ENCODE assay signal across 18 cellular contexts in genomic region chr16:50669741-50670140, GRCh38. TPM values are rescaled to one million over a fixed set of nuclear protein-coding genes. Genes with fewer than 3 reads are reported as not detected.
DNase-seq lines count a peak whose midpoint lies in the region; ATAC-seq, FAIRE-seq and TF ChIP-seq lines count a peak whose summit lies in the region.
"Had no signal": no experiment of that assay in that cellular context is flagged by ENCODE, and none has a peak within 500 bp of the region (broad histone marks: within the 10 kb centered on the region; RNA-seq: fewer than 3 reads in every experiment).

No MANE protein-coding gene starts in this region.

- intact Hi-C loops in naive thymus-derived CD4-positive, alpha-beta T cell (cut with micrococcal nuclease) = no loop called here

- H3K4me1 ChIP-seq in naive thymus-derived CD4-positive, alpha-beta T cell (ENCODE audit: control insufficient read depth in 2 of 2, insufficient read depth in 2 of 2, low read length in 2 of 2) = peaks cover 15 to 17% of the 10 kb centered on the region in 2 donors
- H3K4me1 ChIP-seq: A549 had no signal

- CTCF ChIA-PET in naive thymus-derived CD4-positive, alpha-beta T cell (lab: Charles Lee) = interaction anchor here (0.6 to 15.0 kb wide), 6 partner anchors 9 to 602 kb away, joined by 3 to 225 read pairs (median 8); partner anchors contain the start of genes CYLD and SNX20

- peaks cover 5 to 24% (median 9%) of the 10 kb centered on the region in 3 experiments for H3K9me3 ChIP-seq in naive thymus-derived CD4-positive, alpha-beta T cell (ENCODE audit: control insufficient read depth in 2 of 3, low read length in 3 of 3)

- no peak overlapping the region for H3K4me3 Mint-ChIP-seq in activated T-cell treated with anti-CD3 and anti-CD28 coated beads, Interleukin-2, amount 50 U/mL, for 24 hours
- no peak overlapping the region for H3K4me3 Mint-ChIP-seq in chondrocyte (ENCODE audit: unreplicated experiment)
- no peak overlapping the region for H3K4me3 Mint-ChIP-seq in naive thymus-derived CD4-positive, alpha-beta T cell
- no peak overlapping the region for H3K4me3 Mint-ChIP-seq in stimulated activated effector memory CD8-positive, alpha-beta T cell treated with anti-CD3 and anti-CD28 coated beads, Interleukin-12 subunit alpha, Interleukin-12 subunit beta, amount 100 ng/mL, for 72 hours
- H3K4me3 Mint-ChIP-seq: CD4-positive, alpha-beta memory T cell; GM23338 had no signal

- POLR2A ChIA-PET in naive thymus-derived CD4-positive, alpha-beta T cell (lab: Charles Lee) = interaction anchor here (0.6 to 5.1 kb wide), 4 partner anchors 7 to 120 kb away, joined by 4 to 42 read pairs (median 14); partner anchors contain the start of gene SNX20

- H3K9me3 Mint-ChIP-seq in activated T-cell treated with anti-CD3 and anti-CD28 coated beads, Interleukin-2, amount 50 U/mL, for 24 hours = peaks cover 19% of the 10 kb centered on the region
- peaks cover 12% of the 10 kb centered on the region for H3K9me3 Mint-ChIP-seq in chondrocyte (ENCODE audit: low read depth)
- H3K9me3 Mint-ChIP-seq in naive thymus-derived CD4-positive, alpha-beta T cell = peaks cover 0 to 25% (median 16%) of the 10 kb centered on the region in 11 donors
- peaks cover 11% of the 10 kb centered on the region for H3K9me3 Mint-ChIP-seq in stimulated activated effector memory CD8-positive, alpha-beta T cell treated with anti-CD3 and anti-CD28 coated beads, Interleukin-12 subunit alpha, Interleukin-12 subunit beta, amount 100 ng/mL, for 72 hours

- peaks cover 48% of the 10 kb centered on the region for H3K4me1 Mint-ChIP-seq in activated T-cell treated with anti-CD3 and anti-CD28 coated beads, Interleukin-2, amount 50 U/mL, for 24 hours (ENCODE audit: low read depth)
- H3K4me1 Mint-ChIP-seq in chondrocyte (ENCODE audit: low read depth) = peaks cover 9% of the 10 kb centered on the region
- peaks cover 31 to 51% (median 47%) of the 10 kb centered on the region in 7 donors for H3K4me1 Mint-ChIP-seq in naive thymus-derived CD4-positive, alpha-beta T cell
- H3K4me1 Mint-ChIP-seq in stimulated activated effector memory CD8-positive, alpha-beta T cell treated with anti-CD3 and anti-CD28 coated beads, Interleukin-12 subunit alpha, Interleukin-12 subunit beta, amount 100 ng/mL, for 72 hours = peaks cover 38% of the 10 kb centered on the region

- H3K27ac Mint-ChIP-seq in activated T-cell treated with anti-CD3 and anti-CD28 coated beads, Interleukin-2, amount 50 U/mL, for 24 hours = peak overlapping the region; percentile 22
- no peak overlapping the region for H3K27ac Mint-ChIP-seq in chondrocyte (ENCODE audit: unreplicated experiment)
- peak overlapping the region in 6 of 9 donors; percentile 48 to 93 (median 85) for H3K27ac Mint-ChIP-seq in naive thymus-derived CD4-positive, alpha-beta T cell
- peak overlapping the region; percentile 10 for H3K27ac Mint-ChIP-seq in stimulated activated effector memory CD8-positive, alpha-beta T cell treated with anti-CD3 and anti-CD28 coated beads, Interleukin-12 subunit alpha, Interleukin-12 subunit beta, amount 100 ng/mL, for 72 hours
- H3K27ac Mint-ChIP-seq: GM23338 had no signal

- peaks cover 12 to 49% (median 21%) of the 10 kb centered on the region in 3 experiments for H3K36me3 ChIP-seq in naive thymus-derived CD4-positive, alpha-beta T cell (ENCODE audit: control insufficient read depth in 2 of 3, insufficient read depth in 3 of 3, low read length in 3 of 3)

- no peaks in the 10 kb centered on the region for H3K27me3 Mint-ChIP-seq in activated T-cell treated with anti-CD3 and anti-CD28 coated beads, Interleukin-2, amount 50 U/mL, for 24 hours
- no peaks in the 10 kb centered on the region for H3K27me3 Mint-ChIP-seq in chondrocyte (ENCODE audit: low read depth)
- H3K27me3 Mint-ChIP-seq in naive thymus-derived CD4-positive, alpha-beta T cell = no peaks in the 10 kb centered on the region
- H3K27me3 Mint-ChIP-seq: CD4-positive, alpha-beta memory T cell had no signal

- H3K4me3 ChIP-seq in naive thymus-derived CD4-positive, alpha-beta T cell (ENCODE audit: low read length) = no peak overlapping the region
- H3K4me3 ChIP-seq: A549, GM23338 had no signal

- no peak for FAIRE-seq in frontal cortex (lab: Jason Lieb, UNC)
- FAIRE-seq: A549, H54 had no signal

- no peak for ATAC-seq in naive thymus-derived CD4-positive, alpha-beta T cell
- no peak for ATAC-seq in stimulated activated effector memory CD8-positive, alpha-beta T cell treated with anti-CD3 and anti-CD28 coated beads, Interleukin-12 subunit alpha, Interleukin-12 subunit beta, amount 100 ng/mL, for 72 hours
- no peak for ATAC-seq in HG03039 (IDR thresholded peaks at IDR 0.05; ENCODE audit: unreplicated experiment)
- ATAC-seq in activated CD4-positive, CD25-positive, alpha-beta regulatory T cell treated with anti-CD3 and anti-CD28 coated beads, Interleukin-2, amount 50 U/mL, for 24 hours = no peak
- ATAC-seq: A549, GM23338 had no signal

- H3K27me3 ChIP-seq in naive thymus-derived CD4-positive, alpha-beta T cell (ENCODE audit: control insufficient read depth in 2 of 2, insufficient read depth in 2 of 2, low read length in 2 of 2) = no peaks in the 10 kb centered on the region

- H3K27ac ChIP-seq in naive thymus-derived CD4-positive, alpha-beta T cell (ENCODE audit: low read depth, low read length) = no peak overlapping the region
- H3K27ac ChIP-seq: 22Rv1, A549 had no signal

- no peak for TF ChIP-seq CTCF in chondrocyte (IDR thresholded peaks at IDR 0.05)

- no peak for DNase-seq in activated T-cell treated with anti-CD3 and anti-CD28 coated beads, Interleukin-2, amount 50 U/mL, for 24 hours
- no peak for DNase-seq in activated T-cell treated with anti-CD3 and anti-CD28 coated beads, Interleukin-2, amount 50 U/mL, for 48 hours
- DNase-seq in chondrocyte (ENCODE audit: low spot score) (peak; percentile 52), frontal cortex (ENCODE audit: low spot score in 2 of 2) (no peak)
- DNase-seq in naive thymus-derived CD4-positive, alpha-beta T cell = no peak
- no peak for DNase-seq in stimulated activated effector memory CD8-positive, alpha-beta T cell treated with anti-CD3 and anti-CD28 coated beads, Interleukin-12 subunit alpha, Interleukin-12 subunit beta, amount 100 ng/mL, for 72 hours (ENCODE audit: low spot score in 2 of 2)
- DNase-seq: CD4-positive, alpha-beta memory T cell; DMS153; DMS79; GDM1; HCEC 1CT had no signal

- H3K36me3 Mint-ChIP-seq in activated T-cell treated with anti-CD3 and anti-CD28 coated beads, Interleukin-2, amount 50 U/mL, for 24 hours (ENCODE audit: low read depth) = peaks cover 56% of the 10 kb centered on the region
- peaks cover 2% of the 10 kb centered on the region for H3K36me3 Mint-ChIP-seq in chondrocyte (ENCODE audit: low read depth)
- peaks cover 17 to 68% (median 45%) of the 10 kb centered on the region in 5 donors for H3K36me3 Mint-ChIP-seq in naive thymus-derived CD4-positive, alpha-beta T cell
- peaks cover 57% of the 10 kb centered on the region for H3K36me3 Mint-ChIP-seq in stimulated activated effector memory CD8-positive, alpha-beta T cell treated with anti-CD3 and anti-CD28 coated beads, Interleukin-12 subunit alpha, Interleukin-12 subunit beta, amount 100 ng/mL, for 72 hours

RNA-seq across cellular contexts. Expression of gene SNX20, which starts 11.4 kb away (rescaled TPM):
- total RNA-seq in chondrocyte (not detected in 3 replicates), frontal cortex (under 0.01 TPM)
- total RNA-seq in naive thymus-derived CD4-positive, alpha-beta T cell = 10 to 100 TPM; 32.4 to 94.9 (median 70.8) TPM
- polyA plus RNA-seq in naive thymus-derived CD4-positive, alpha-beta T cell = 10 to 100 TPM; 62.6 to 96.1 TPM
- total RNA-seq: Daoy, GM23338 had no signal
- polyA plus RNA-seq: A549, GM23338 had no signal

RNA-seq across cellular contexts. Expression of gene NOD2, which starts 23.7 kb away (rescaled TPM):
- total RNA-seq in chondrocyte (0.05 to 0.44 TPM (median 0.07 TPM) in 3 replicates), frontal cortex (under 0.01 TPM)
- total RNA-seq in naive thymus-derived CD4-positive, alpha-beta T cell = 10 to 100 TPM in 2 of 5 experiments, 1 to 10 TPM in 1, under 1 TPM in 2; 0.49 to 40.5 (median 4.8) TPM
- polyA plus RNA-seq in naive thymus-derived CD4-positive, alpha-beta T cell = under 1 TPM; 0.06 TPM
- polyA plus RNA-seq: A549 had no signal

Comparison
In these comparisons a context has a peak if more than half of its experiments do, and no peak if none do; other contexts are left out.
1. RNA of gene SNX20, which starts 11.4 kb away (total RNA-seq): 32.4 to 94.9 TPM in naive thymus-derived CD4-positive, alpha-beta T cell; not detected in chondrocyte and under 0.01 TPM in frontal cortex (single experiment); every median in the first group is over 10 times any median in the second.